In the genomic region with DNA sequence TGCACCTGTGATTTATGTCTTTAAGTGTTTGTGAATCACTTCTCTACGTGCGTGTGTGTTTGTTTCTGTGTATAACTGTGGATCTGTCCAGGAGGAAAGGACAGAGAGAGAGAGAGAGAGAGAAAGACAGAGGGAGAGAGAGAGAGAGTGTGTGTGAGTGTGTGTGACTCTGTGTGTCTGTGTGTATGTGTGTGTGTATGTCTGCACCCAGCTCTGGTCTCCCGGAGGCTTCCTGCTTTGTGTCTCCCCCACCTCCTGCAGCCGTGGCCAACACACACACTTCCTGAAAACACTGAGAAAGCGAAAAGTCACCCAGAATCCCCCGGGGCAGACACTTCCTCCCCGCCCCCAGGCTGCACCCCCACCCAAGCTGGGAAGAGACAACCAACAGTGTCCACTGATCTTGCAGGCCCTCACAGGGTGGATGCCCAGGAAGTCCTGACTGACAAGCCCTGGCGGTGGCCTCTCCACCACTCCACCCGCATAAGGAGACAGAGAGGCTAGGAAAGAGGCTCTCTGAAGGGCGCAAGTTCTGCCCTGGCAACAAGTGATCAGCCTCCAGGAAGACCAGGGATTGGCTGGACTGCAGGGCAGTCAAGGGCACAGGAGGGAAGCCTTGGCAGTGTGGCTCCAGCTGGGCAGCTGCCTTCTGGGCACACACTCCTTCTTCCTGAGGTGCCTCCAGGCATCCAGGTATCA, we compare ENCODE assay signal across 1 cellular context.
TF ChIP-seq lines count a peak whose summit lies in the region.

No MANE protein-coding gene starts in this region.

TF ChIP-seq in K562, 482 proteins besides CTCF, POLR2A, EP300 and RAD21 (continued from another document and continues in another):
- no peak for TF ChIP-seq ZNF174 (CRISPR knock-in tag; IDR thresholded peaks at IDR 0.05)
- TF ChIP-seq DPF2 (IDR thresholded peaks at IDR 0.05): peak; percentile 53; the same call in 1 of the 2 replicates
- TF ChIP-seq NCOA1 (IDR thresholded peaks at IDR 0.05; ENCODE audit: low read depth): no peak
- TF ChIP-seq MTA3 (IDR thresholded peaks at IDR 0.05; ENCODE audit: borderline replicate concordance): 0 out of 2 replicates have a peak, but pooled peaks have one; percentile 35
- TF ChIP-seq RUNX1 (IDR thresholded peaks at IDR 0.05; ENCODE audit: low read depth): 0 out of 2 replicates have a peak, but pooled peaks have one; percentile 63
- TF ChIP-seq MYBL2 (IDR thresholded peaks at IDR 0.05; ENCODE audit: low read depth): no peak
- TF ChIP-seq MYBL2 (CRISPR knock-in tag; IDR thresholded peaks at IDR 0.05; ENCODE audit: borderline replicate concordance): no peak
- TF ChIP-seq FOXA1 (IDR thresholded peaks at IDR 0.05; ENCODE audit: borderline replicate concordance): no peak
- no peak for TF ChIP-seq ZNF436 (CRISPR knock-in tag; IDR thresholded peaks at IDR 0.05)
- no peak for TF ChIP-seq TGIF2 (CRISPR knock-in tag; IDR thresholded peaks at IDR 0.05)
- TF ChIP-seq, protein P1, sequence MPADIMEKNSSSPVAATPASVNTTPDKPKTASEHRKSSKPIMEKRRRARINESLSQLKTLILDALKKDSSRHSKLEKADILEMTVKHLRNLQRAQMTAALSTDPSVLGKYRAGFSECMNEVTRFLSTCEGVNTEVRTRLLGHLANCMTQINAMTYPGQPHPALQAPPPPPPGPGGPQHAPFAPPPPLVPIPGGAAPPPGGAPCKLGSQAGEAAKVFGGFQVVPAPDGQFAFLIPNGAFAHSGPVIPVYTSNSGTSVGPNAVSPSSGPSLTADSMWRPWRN (IDR thresholded peaks at IDR 0.05; ENCODE audit: low read depth): peak; percentile 70; the same call in 1 of the 2 replicates
- no peak for TF ChIP-seq ZNF253 (CRISPR knock-in tag; conservative IDR thresholded peaks at IDR 0.05)
- TF ChIP-seq HLTF (IDR thresholded peaks at IDR 0.05): peak; percentile 74; the same call in 1 of the 2 replicates
- no peak for TF ChIP-seq SMAD3 (CRISPR knock-in tag; conservative IDR thresholded peaks at IDR 0.05)
- TF ChIP-seq ZSCAN32 (CRISPR knock-in tag; IDR thresholded peaks at IDR 0.05): no peak
- no peak for TF ChIP-seq PRPF4 (IDR thresholded peaks at IDR 0.05; ENCODE audit: insufficient read depth, low read depth, low read length, poor library complexity, severe bottlenecking)
- TF ChIP-seq, protein P2, sequence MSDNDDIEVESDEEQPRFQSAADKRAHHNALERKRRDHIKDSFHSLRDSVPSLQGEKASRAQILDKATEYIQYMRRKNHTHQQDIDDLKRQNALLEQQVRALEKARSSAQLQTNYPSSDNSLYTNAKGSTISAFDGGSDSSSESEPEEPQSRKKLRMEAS (CRISPR knock-in tag; IDR thresholded peaks at IDR 0.05): no peak
- TF ChIP-seq ZKSCAN8 (CRISPR knock-in tag; IDR thresholded peaks at IDR 0.05): no peak
- TF ChIP-seq DACH1 (IDR thresholded peaks at IDR 0.05; ENCODE audit: partially characterized antibody): no peak
- no peak for TF ChIP-seq CBX3 (IDR thresholded peaks at IDR 0.05; ENCODE audit: borderline replicate concordance in 1 of 2, low read length in 2 of 2)
- TF ChIP-seq TOE1 (IDR thresholded peaks at IDR 0.05; ENCODE audit: borderline replicate concordance): no peak
- no peak for TF ChIP-seq TOE1 (CRISPR knock-in tag; IDR thresholded peaks at IDR 0.05; ENCODE audit: borderline replicate concordance, low read depth)
- TF ChIP-seq, protein P3, sequence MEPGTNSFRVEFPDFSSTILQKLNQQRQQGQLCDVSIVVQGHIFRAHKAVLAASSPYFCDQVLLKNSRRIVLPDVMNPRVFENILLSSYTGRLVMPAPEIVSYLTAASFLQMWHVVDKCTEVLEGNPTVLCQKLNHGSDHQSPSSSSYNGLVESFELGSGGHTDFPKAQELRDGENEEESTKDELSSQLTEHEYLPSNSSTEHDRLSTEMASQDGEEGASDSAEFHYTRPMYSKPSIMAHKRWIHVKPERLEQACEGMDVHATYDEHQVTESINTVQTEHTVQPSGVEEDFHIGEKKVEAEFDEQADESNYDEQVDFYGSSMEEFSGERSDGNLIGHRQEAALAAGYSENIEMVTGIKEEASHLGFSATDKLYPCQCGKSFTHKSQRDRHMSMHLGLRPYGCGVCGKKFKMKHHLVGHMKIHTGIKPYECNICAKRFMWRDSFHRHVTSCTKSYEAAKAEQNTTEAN (CRISPR knock-in tag; IDR thresholded peaks at IDR 0.05): no peak
- no peak for TF ChIP-seq ZNF274 (IDR thresholded peaks at IDR 0.05; ENCODE audit: borderline replicate concordance, low read depth, low read length)
- peak; percentile 87 for TF ChIP-seq HDGF (IDR thresholded peaks at IDR 0.05)
- TF ChIP-seq TSC22D4 (tag; IDR thresholded peaks at IDR 0.05): no peak
- TF ChIP-seq, protein P4, sequence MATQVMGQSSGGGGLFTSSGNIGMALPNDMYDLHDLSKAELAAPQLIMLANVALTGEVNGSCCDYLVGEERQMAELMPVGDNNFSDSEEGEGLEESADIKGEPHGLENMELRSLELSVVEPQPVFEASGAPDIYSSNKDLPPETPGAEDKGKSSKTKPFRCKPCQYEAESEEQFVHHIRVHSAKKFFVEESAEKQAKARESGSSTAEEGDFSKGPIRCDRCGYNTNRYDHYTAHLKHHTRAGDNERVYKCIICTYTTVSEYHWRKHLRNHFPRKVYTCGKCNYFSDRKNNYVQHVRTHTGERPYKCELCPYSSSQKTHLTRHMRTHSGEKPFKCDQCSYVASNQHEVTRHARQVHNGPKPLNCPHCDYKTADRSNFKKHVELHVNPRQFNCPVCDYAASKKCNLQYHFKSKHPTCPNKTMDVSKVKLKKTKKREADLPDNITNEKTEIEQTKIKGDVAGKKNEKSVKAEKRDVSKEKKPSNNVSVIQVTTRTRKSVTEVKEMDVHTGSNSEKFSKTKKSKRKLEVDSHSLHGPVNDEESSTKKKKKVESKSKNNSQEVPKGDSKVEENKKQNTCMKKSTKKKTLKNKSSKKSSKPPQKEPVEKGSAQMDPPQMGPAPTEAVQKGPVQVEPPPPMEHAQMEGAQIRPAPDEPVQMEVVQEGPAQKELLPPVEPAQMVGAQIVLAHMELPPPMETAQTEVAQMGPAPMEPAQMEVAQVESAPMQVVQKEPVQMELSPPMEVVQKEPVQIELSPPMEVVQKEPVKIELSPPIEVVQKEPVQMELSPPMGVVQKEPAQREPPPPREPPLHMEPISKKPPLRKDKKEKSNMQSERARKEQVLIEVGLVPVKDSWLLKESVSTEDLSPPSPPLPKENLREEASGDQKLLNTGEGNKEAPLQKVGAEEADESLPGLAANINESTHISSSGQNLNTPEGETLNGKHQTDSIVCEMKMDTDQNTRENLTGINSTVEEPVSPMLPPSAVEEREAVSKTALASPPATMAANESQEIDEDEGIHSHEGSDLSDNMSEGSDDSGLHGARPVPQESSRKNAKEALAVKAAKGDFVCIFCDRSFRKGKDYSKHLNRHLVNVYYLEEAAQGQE (CRISPR knock-in tag; IDR thresholded peaks at IDR 0.05; ENCODE audit: low read depth): no peak
- no peak for TF ChIP-seq MAFF (IDR thresholded peaks at IDR 0.05; ENCODE audit: low read length)
- no peak for TF ChIP-seq MIER1 (IDR thresholded peaks at IDR 0.05; ENCODE audit: low read depth)
- TF ChIP-seq, protein P5, sequence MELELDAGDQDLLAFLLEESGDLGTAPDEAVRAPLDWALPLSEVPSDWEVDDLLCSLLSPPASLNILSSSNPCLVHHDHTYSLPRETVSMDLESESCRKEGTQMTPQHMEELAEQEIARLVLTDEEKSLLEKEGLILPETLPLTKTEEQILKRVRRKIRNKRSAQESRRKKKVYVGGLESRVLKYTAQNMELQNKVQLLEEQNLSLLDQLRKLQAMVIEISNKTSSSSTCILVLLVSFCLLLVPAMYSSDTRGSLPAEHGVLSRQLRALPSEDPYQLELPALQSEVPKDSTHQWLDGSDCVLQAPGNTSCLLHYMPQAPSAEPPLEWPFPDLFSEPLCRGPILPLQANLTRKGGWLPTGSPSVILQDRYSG (tag; conservative IDR thresholded peaks at IDR 0.05; ENCODE audit: low read depth): no peak
- TF ChIP-seq, protein P6, sequence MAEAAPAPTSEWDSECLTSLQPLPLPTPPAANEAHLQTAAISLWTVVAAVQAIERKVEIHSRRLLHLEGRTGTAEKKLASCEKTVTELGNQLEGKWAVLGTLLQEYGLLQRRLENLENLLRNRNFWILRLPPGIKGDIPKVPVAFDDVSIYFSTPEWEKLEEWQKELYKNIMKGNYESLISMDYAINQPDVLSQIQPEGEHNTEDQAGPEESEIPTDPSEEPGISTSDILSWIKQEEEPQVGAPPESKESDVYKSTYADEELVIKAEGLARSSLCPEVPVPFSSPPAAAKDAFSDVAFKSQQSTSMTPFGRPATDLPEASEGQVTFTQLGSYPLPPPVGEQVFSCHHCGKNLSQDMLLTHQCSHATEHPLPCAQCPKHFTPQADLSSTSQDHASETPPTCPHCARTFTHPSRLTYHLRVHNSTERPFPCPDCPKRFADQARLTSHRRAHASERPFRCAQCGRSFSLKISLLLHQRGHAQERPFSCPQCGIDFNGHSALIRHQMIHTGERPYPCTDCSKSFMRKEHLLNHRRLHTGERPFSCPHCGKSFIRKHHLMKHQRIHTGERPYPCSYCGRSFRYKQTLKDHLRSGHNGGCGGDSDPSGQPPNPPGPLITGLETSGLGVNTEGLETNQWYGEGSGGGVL (CRISPR knock-in tag; IDR thresholded peaks at IDR 0.05): no peak
- no peak for TF ChIP-seq NELFE (IDR thresholded peaks at IDR 0.05; ENCODE audit: insufficient read depth, insufficient read length)
- TF ChIP-seq, protein P7, sequence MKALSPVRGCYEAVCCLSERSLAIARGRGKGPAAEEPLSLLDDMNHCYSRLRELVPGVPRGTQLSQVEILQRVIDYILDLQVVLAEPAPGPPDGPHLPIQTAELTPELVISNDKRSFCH (CRISPR knock-in tag; IDR thresholded peaks at IDR 0.05): no peak
- TF ChIP-seq, protein P7 (tag; IDR thresholded peaks at IDR 0.05): no peak
- TF ChIP-seq TEAD2 (tag; IDR thresholded peaks at IDR 0.05): no peak
- TF ChIP-seq SRSF3 (IDR thresholded peaks at IDR 0.05; ENCODE audit: insufficient read depth, low read length): no peak
- 0 out of 2 replicates have a peak, but pooled peaks have one; percentile 14 for TF ChIP-seq HDAC2 (IDR thresholded peaks at IDR 0.05)
- no peak for TF ChIP-seq POLR2H (tag; IDR thresholded peaks at IDR 0.05; ENCODE audit: low read depth)
- TF ChIP-seq PCBP1 (IDR thresholded peaks at IDR 0.05; ENCODE audit: low read depth, low read length, poor library complexity, severe bottlenecking): no peak
- TF ChIP-seq KAT2B (IDR thresholded peaks at IDR 0.05; ENCODE audit: low read depth, low read length): no peak
- no peak for TF ChIP-seq ZBED1 (IDR thresholded peaks at IDR 0.05)
- no peak for TF ChIP-seq ZNF778 (CRISPR knock-in tag; IDR thresholded peaks at IDR 0.05)
- TF ChIP-seq HCFC1 (IDR thresholded peaks at IDR 0.05; ENCODE audit: low read depth, low read length): no peak; the same call in 1 of the 2 replicates
- no peak for TF ChIP-seq ZNF239 (CRISPR knock-in tag; IDR thresholded peaks at IDR 0.05)
- TF ChIP-seq KDM5B (IDR thresholded peaks at IDR 0.05; ENCODE audit: insufficient replicate concordance, low read depth, low read length): peak; percentile 64
- TF ChIP-seq, protein P8, sequence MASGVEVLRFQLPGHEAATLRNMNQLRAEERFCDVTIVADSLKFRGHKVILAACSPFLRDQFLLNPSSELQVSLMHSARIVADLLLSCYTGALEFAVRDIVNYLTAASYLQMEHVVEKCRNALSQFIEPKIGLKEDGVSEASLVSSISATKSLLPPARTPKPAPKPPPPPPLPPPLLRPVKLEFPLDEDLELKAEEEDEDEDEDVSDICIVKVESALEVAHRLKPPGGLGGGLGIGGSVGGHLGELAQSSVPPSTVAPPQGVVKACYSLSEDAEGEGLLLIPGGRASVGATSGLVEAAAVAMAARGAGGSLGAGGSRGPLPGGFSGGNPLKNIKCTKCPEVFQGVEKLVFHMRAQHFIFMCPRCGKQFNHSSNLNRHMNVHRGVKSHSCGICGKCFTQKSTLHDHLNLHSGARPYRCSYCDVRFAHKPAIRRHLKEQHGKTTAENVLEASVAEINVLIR (CRISPR knock-in tag; IDR thresholded peaks at IDR 0.05): peak; percentile 88
- TF ChIP-seq ZNF77 (CRISPR knock-in tag; IDR thresholded peaks at IDR 0.05): no peak
- TF ChIP-seq HNRNPLL (IDR thresholded peaks at IDR 0.05; ENCODE audit: low read depth, low read length, poor library complexity, severe bottlenecking): no peak
- no peak for TF ChIP-seq MAZ (CRISPR knock-in tag; conservative IDR thresholded peaks at IDR 0.05 in 1 of 2, IDR thresholded peaks at IDR 0.05 in 1 of 2)
- no peak for TF ChIP-seq ZZZ3 (IDR thresholded peaks at IDR 0.05)
- no peak for TF ChIP-seq POLR2AphosphoS2 (IDR thresholded peaks at IDR 0.05; ENCODE audit: low read length)
- no peak for TF ChIP-seq PYGO2 (tag; IDR thresholded peaks at IDR 0.05)
- no peak for TF ChIP-seq CCNT2 (IDR thresholded peaks at IDR 0.05; ENCODE audit: borderline replicate concordance, extremely low read depth, insufficient read length, low read depth, low read length)
- 0 out of 2 replicates have a peak, but pooled peaks have one; percentile 20 for TF ChIP-seq SMARCE1 (IDR thresholded peaks at IDR 0.05)
